23 cellular contexts compared by ENCODE assay signal in the genomic region with DNA sequence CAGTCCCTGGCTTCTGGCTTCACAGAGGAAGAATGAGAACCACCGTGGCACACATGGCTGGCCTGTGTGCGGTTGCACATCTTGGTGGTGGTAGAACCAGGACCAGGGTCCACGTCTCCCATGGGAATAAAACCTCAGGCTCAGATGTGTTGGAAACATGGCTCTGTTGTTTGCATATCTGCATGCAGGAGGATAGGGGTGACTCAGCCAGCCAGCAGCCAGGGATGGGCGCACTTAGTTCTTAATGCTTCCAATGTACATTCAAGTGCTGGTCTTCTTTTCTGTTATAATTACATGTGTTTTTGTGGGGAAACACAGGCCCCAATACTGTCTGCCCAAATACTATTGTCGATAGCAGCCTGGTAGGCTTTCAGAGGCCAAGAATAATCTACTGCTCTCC. TPM values are rescaled to one million over a fixed set of nuclear protein-coding genes. Genes with fewer than 3 reads are reported as not detected.
"Had no signal": no experiment of that assay in that cellular context is flagged by ENCODE, and none has a peak within 500 bp of the region (broad histone marks: within the 10 kb centered on the region; RNA-seq: fewer than 3 reads in every experiment).

No MANE protein-coding gene starts in this region.

- H3K9me3 ChIP-seq: body of pancreas, lower lobe of right lung, prostate gland, upper lobe of left lung had no signal

- H3K4me1 ChIP-seq: body of pancreas, lower lobe of right lung, prostate gland, upper lobe of left lung had no signal

- DNase-seq: activated CD4-positive, alpha-beta T cell treated with anti-CD3 and anti-CD28 coated beads, Interleukin-2, amount 50 U/mL, for 4 hours; activated effector memory CD4-positive, alpha-beta T cell treated with Interleukin-2 at 50 U/mL for 16 hours; activated naive CD4-positive, alpha-beta T cell treated with anti-CD3 and anti-CD28 coated beads, Interleukin-2, amount 10 ng/mL, durations not matched to agents 7 days and 5 days; amygdala; body of pancreas; foreskin melanocyte; lower lobe of right lung; naive thymus-derived CD4-positive, alpha-beta T cell; right cardiac atrium; stimulated activated CD4-positive, alpha-beta T cell treated with anti-CD3 and anti-CD28 coated beads, Interleukin-4, amount 100 ng/mL, for 24 hours; stimulated activated naive CD8-positive, alpha-beta T cell treated with anti-CD3 and anti-CD28 coated beads, Interleukin-15, Interleukin-2, amounts not matched to agents 100 U/mL and 50 U/mL, for 24 hours; T-helper 1 cell; T-helper 9 cell; upper lobe of left lung had no signal

- H3K27me3 ChIP-seq: body of pancreas, upper lobe of left lung had no signal

- H3K27ac ChIP-seq: body of pancreas, lower lobe of right lung, prostate gland, upper lobe of left lung had no signal

- H3K4me3 ChIP-seq: body of pancreas, lower lobe of right lung, prostate gland, upper lobe of left lung had no signal

- ATAC-seq: body of pancreas; left lobe of liver; lower lobe of right lung; naive thymus-derived CD4-positive, alpha-beta T cell; right cardiac atrium; stimulated activated naive CD8-positive, alpha-beta T cell treated with anti-CD3 and anti-CD28 coated beads, Interleukin-15, Interleukin-2, amounts not matched to agents 100 U/mL and 50 U/mL, for 24 hours; WTC11 had no signal

RNA-seq across cellular contexts. Expression of a gene that starts 35.8 kb away (rescaled TPM):
- total RNA-seq: cardiac septum, chondrocyte, kidney epithelial cell, lower lobe of right lung, mesenteric fat pad, neural crest cell, right cardiac atrium, subcutaneous adipose tissue had no signal
- polyA plus RNA-seq: naive thymus-derived CD4-positive, alpha-beta T cell had no signal
